20 cellular contexts compared by ENCODE assay signal in the genomic region with DNA sequence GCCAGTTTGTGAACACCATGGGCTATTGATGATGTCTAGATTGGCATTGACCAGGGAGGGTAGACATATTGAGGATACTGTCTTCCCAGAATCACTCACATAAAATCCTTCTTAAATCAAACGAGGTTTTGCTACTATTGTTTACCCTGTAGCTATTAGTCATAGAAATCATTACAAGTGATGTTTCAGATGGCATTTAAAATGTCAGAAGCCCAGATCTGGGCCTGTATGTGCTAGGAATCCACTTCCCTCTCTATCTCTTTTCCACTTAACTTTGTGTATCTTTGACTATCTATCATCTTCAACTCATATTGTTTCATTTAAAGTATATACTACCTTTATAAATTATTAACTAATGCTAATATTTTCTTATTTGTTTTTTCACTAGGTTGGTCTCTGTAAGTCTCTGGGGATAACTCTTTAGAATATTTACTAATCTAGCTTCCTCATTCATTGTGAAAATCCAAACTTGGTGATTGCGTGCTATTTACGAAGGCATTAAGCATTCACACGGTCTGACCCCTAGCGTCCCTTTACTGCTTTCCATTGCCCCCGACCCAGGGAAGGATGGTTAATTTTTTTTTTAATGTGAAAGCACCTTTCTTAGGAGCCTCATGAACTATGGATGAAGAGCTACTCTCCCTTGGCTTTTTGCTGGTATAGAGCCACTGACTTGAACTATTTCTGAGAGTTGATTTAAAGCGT.
DNase-seq lines count a peak whose midpoint lies in the region; ATAC-seq, FAIRE-seq and TF ChIP-seq lines count a peak whose summit lies in the region.
"Had no signal": no experiment of that assay in that cellular context is flagged by ENCODE, and none has a peak within 500 bp of the region (broad histone marks: within the 10 kb centered on the region; RNA-seq: fewer than 3 reads in every experiment).

No MANE protein-coding gene starts in this region.

- H3K4me3 Mint-ChIP-seq in GM23338, result no peak overlapping the region
- H3K4me3 Mint-ChIP-seq in progenitor cell of endocrine pancreas (ENCODE audit: low read depth), result no peak overlapping the region
- H3K4me3 Mint-ChIP-seq: CD4-positive, alpha-beta T cell had no signal

- TF ChIP-seq RAD21 in A549 (conservative IDR thresholded peaks at IDR 0.05 in 1 of 2, IDR thresholded peaks at IDR 0.05 in 1 of 2), result no peak

- H3K27ac Mint-ChIP-seq in GM23338 (no peak overlapping the region), progenitor cell of endocrine pancreas (no peak overlapping the region)
- H3K27ac Mint-ChIP-seq: CD4-positive, alpha-beta T cell had no signal

- H3K36me3 ChIP-seq in GM23338 (ENCODE audit: insufficient read depth), result no peaks in the 10 kb centered on the region
- no peaks in the 10 kb centered on the region for H3K36me3 ChIP-seq in left ventricle myocardium inferior
- H3K36me3 ChIP-seq: HAP-1 had no signal

- TF ChIP-seq EP300 in A549 (IDR thresholded peaks at IDR 0.05), result no peak

- DNase-seq in A549 (ENCODE audit: low read depth in 1 of 2, low spot score in 1 of 2) (peak in 1 of 2 experiments; percentile 68), GM23338 (ENCODE audit: low spot score) (no peak), progenitor cell of endocrine pancreas (ENCODE audit: low spot score, unreplicated experiment) (no peak), left ventricle myocardium inferior (no peak), NCI-H748 treated with DMSO at 0.1 percent for 48 hours (lab: John Stamatoyannopoulos, UW) (no peak)
- DNase-seq: AML-193; CD4-positive, alpha-beta T cell; DMS79; GDM1; IMR-90 had no signal

- no peaks in the 10 kb centered on the region for H3K79me2 ChIP-seq in GM23338 (replicated peaks; ENCODE audit: insufficient read depth)

- FAIRE-seq in A549 (lab: Jason Lieb, UNC), result no peak
- FAIRE-seq: A204.1, GM12892, GM18507, H1, K562 had no signal

- H3K36me3 Mint-ChIP-seq in GM23338 (ENCODE audit: low read depth) (no peaks in the 10 kb centered on the region), progenitor cell of endocrine pancreas (ENCODE audit: insufficient read depth) (no peaks in the 10 kb centered on the region)

- H3F3A ChIP-seq in GM23338 (replicated peaks; ENCODE audit: low read depth), result no peaks in the 10 kb centered on the region

- no peak for TF ChIP-seq POLR2A in A549 (IDR thresholded peaks at IDR 0.05; ENCODE audit: low read length)

- intact Hi-C loops in left ventricle myocardium inferior (cut with micrococcal nuclease), result no loop called here

- no peak overlapping the region for H3K27ac ChIP-seq in A549
- H3K27ac ChIP-seq in GM23338 (ENCODE audit: low read depth), result no peak overlapping the region
- no peak overlapping the region for H3K27ac ChIP-seq in left ventricle myocardium inferior (replicated peaks)
- H3K27ac ChIP-seq: C4-2B, HL-60 had no signal

- WGBS in A549 (ENCODE audit: missing lambda C conversion rate), result 12% methylated on average over 7 of the region's 7 CpGs

- CTCF ChIA-PET in A549 (lab: Yijun Ruan, JAX), result no interaction called here

- H3K9me3 ChIP-seq in A549 (no peaks in the 10 kb centered on the region), left ventricle myocardium inferior (replicated peaks) (no peaks in the 10 kb centered on the region)
- H3K9me3 ChIP-seq: HAP-1 had no signal

- no peak for TF ChIP-seq CTCF in A549 (IDR thresholded peaks at IDR 0.05)
- 0 out of 4 replicates have a peak, but pooled peaks of 1 of the 2 experiments have one; percentile 24 for TF ChIP-seq CTCF in GM23338 (conservative IDR thresholded peaks at IDR 0.05; ENCODE audit: low read depth in 2 of 2)
- peak; percentile 54 for TF ChIP-seq CTCF in LNCAP (IDR thresholded peaks at IDR 0.05)
- peak; percentile 25 for TF ChIP-seq CTCF in progenitor cell of endocrine pancreas (IDR thresholded peaks at IDR 0.05; ENCODE audit: unreplicated experiment)
- TF ChIP-seq CTCF in left ventricle myocardium inferior (IDR thresholded peaks at IDR 0.05; ENCODE audit: borderline replicate concordance), result no peak

- H3K4me1 ChIP-seq in A549 (0 out of 3 replicates have a peak, but pooled peaks cover 8% of the 10 kb centered on the region), GM23338 (ENCODE audit: insufficient read depth) (peaks cover 5% of the 10 kb centered on the region), left ventricle myocardium inferior (no peaks in the 10 kb centered on the region)
- H3K4me1 ChIP-seq: HAP-1 had no signal

- no peaks in the 10 kb centered on the region for H3K27me3 Mint-ChIP-seq in GM23338 (ENCODE audit: insufficient read depth, low read depth, poor library complexity)
- H3K27me3 Mint-ChIP-seq in progenitor cell of endocrine pancreas, result peaks cover 20% of the 10 kb centered on the region
- H3K27me3 Mint-ChIP-seq: CD4-positive, alpha-beta T cell had no signal

- peak overlapping the region; percentile 13; the same call in 1 of the 3 replicates for H3K4me2 ChIP-seq in A549
- no peak overlapping the region for H3K4me2 ChIP-seq in GM23338

- H3K4me3 ChIP-seq in A549, result no peak overlapping the region
- no peak overlapping the region for H3K4me3 ChIP-seq in GM23338
- H3K4me3 ChIP-seq in left ventricle myocardium inferior, result no peak overlapping the region
- H3K4me3 ChIP-seq: HAP-1, K562 had no signal

- H3K4me1 Mint-ChIP-seq in GM23338 (peaks cover 6% of the 10 kb centered on the region; the same call in 2 of the 3 replicates), progenitor cell of endocrine pancreas (ENCODE audit: low read depth) (peaks cover 15% of the 10 kb centered on the region)

- no peaks in the 10 kb centered on the region for H3K9me2 ChIP-seq in GM23338 (ENCODE audit: insufficient read depth)

- H2AFZ ChIP-seq in GM23338, result peak overlapping the region; percentile 73

- POLR2A ChIA-PET in A549 (lab: Yijun Ruan, JAX), result no interaction called here

- H3K27me3 ChIP-seq in GM23338 (ENCODE audit: insufficient read depth) (no peaks in the 10 kb centered on the region), left ventricle myocardium inferior (ENCODE audit: low read depth) (peaks cover 7% of the 10 kb centered on the region)

- H4K20me1 ChIP-seq in GM23338 (replicated peaks; ENCODE audit: insufficient read depth), result no peaks in the 10 kb centered on the region

- ATAC-seq in A549 (peak in 1 of 2 experiments; percentile 88; a peak in 4 of 6 replicates), GM23338 (no peak), HG02970 (IDR thresholded peaks at IDR 0.05; ENCODE audit: low FRiP score, unreplicated experiment) (no peak)
- ATAC-seq: K562 had no signal

- H3K9me3 Mint-ChIP-seq in GM23338 (no peaks in the 10 kb centered on the region), progenitor cell of endocrine pancreas (ENCODE audit: low read depth) (peaks cover 5% of the 10 kb centered on the region)

TF ChIP-seq in A549, 52 proteins besides CTCF, POLR2A, EP300 and RAD21:
- TF ChIP-seq GATA3 (IDR thresholded peaks at IDR 0.05; ENCODE audit: borderline replicate concordance) (peak; percentile 30; the same call in 1 of the 2 replicates), NPAS2 (CRISPR knock-in tag; IDR thresholded peaks at IDR 0.05; ENCODE audit: borderline replicate concordance) (no peak), HEYL (CRISPR knock-in tag; IDR thresholded peaks at IDR 0.05) (no peak), CBX8 (IDR thresholded peaks at IDR 0.05) (no peak), ZSCAN20 (CRISPR knock-in tag; IDR thresholded peaks at IDR 0.05) (no peak)

TF ChIP-seq in GM23338, 12 proteins besides CTCF, POLR2A, EP300 and RAD21 (continues in another document):
- TF ChIP-seq, protein P1, sequence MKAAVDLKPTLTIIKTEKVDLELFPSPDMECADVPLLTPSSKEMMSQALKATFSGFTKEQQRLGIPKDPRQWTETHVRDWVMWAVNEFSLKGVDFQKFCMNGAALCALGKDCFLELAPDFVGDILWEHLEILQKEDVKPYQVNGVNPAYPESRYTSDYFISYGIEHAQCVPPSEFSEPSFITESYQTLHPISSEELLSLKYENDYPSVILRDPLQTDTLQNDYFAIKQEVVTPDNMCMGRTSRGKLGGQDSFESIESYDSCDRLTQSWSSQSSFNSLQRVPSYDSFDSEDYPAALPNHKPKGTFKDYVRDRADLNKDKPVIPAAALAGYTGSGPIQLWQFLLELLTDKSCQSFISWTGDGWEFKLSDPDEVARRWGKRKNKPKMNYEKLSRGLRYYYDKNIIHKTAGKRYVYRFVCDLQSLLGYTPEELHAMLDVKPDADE (IDR thresholded peaks at IDR 0.05), result no peak
- TF ChIP-seq CREB1 (CRISPR knock-in tag; IDR thresholded peaks at IDR 0.05; ENCODE audit: low read depth), result no peak
- TF ChIP-seq EZH2 (IDR thresholded peaks at IDR 0.05; ENCODE audit: low read depth, unreplicated experiment), result no peak
- TF ChIP-seq JUNB (IDR thresholded peaks at IDR 0.05; ENCODE audit: unreplicated experiment), result no peak
- no peak for TF ChIP-seq ZNF331 (CRISPR knock-in tag; IDR thresholded peaks at IDR 0.05; ENCODE audit: low read depth)
- TF ChIP-seq EZH2phosphoT487 (IDR thresholded peaks at IDR 0.05; ENCODE audit: unreplicated experiment), result no peak
- TF ChIP-seq POLR2AphosphoS5 (IDR thresholded peaks at IDR 0.05; ENCODE audit: low read depth), result no peak
- TF ChIP-seq ZNF114 (CRISPR knock-in tag; IDR thresholded peaks at IDR 0.05), result no peak
- no peak for TF ChIP-seq STAT1 (IDR thresholded peaks at IDR 0.05; ENCODE audit: unreplicated experiment)
- TF ChIP-seq, protein P2, sequence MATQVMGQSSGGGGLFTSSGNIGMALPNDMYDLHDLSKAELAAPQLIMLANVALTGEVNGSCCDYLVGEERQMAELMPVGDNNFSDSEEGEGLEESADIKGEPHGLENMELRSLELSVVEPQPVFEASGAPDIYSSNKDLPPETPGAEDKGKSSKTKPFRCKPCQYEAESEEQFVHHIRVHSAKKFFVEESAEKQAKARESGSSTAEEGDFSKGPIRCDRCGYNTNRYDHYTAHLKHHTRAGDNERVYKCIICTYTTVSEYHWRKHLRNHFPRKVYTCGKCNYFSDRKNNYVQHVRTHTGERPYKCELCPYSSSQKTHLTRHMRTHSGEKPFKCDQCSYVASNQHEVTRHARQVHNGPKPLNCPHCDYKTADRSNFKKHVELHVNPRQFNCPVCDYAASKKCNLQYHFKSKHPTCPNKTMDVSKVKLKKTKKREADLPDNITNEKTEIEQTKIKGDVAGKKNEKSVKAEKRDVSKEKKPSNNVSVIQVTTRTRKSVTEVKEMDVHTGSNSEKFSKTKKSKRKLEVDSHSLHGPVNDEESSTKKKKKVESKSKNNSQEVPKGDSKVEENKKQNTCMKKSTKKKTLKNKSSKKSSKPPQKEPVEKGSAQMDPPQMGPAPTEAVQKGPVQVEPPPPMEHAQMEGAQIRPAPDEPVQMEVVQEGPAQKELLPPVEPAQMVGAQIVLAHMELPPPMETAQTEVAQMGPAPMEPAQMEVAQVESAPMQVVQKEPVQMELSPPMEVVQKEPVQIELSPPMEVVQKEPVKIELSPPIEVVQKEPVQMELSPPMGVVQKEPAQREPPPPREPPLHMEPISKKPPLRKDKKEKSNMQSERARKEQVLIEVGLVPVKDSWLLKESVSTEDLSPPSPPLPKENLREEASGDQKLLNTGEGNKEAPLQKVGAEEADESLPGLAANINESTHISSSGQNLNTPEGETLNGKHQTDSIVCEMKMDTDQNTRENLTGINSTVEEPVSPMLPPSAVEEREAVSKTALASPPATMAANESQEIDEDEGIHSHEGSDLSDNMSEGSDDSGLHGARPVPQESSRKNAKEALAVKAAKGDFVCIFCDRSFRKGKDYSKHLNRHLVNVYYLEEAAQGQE (IDR thresholded peaks at IDR 0.05; ENCODE audit: unreplicated experiment), result no peak
- TF ChIP-seq NANOG (IDR thresholded peaks at IDR 0.05; ENCODE audit: borderline replicate concordance), result no peak

Comparison
In these comparisons a context has a peak if more than half of its experiments do, and no peak if none do; other contexts are left out.
1. CTCF ChIP-seq: peak in LNCAP (single experiment) and progenitor cell of endocrine pancreas (single experiment); none in A549 (single experiment) and left ventricle myocardium inferior (single experiment).